Comparison of ENCODE assay signal across 1 cellular context in genomic region chr17:67891481-67892119, GRCh38.
A peak's percentile ranks its signal among the peaks of the same experiment; 100 is the strongest.
TF ChIP-seq lines count a peak whose summit lies in the region.

No MANE protein-coding gene starts in this region.

TF ChIP-seq in IMR-90, 13 proteins besides CTCF, POLR2A, EP300 and RAD21 (continued from another document):
- TF ChIP-seq MAFK (IDR thresholded peaks at IDR 0.05; ENCODE audit: low read depth, low read length) (no peak), FOS (IDR thresholded peaks at IDR 0.05; ENCODE audit: low read depth, low read length) (0 out of 2 replicates have a peak, but pooled peaks have one; percentile 5), ELK1 (IDR thresholded peaks at IDR 0.05; ENCODE audit: borderline replicate concordance, low read depth, low read length) (no peak), CHD1 (IDR thresholded peaks at IDR 0.05; ENCODE audit: low read depth, low read length) (no peak)
- TF ChIP-seq, protein P1, sequence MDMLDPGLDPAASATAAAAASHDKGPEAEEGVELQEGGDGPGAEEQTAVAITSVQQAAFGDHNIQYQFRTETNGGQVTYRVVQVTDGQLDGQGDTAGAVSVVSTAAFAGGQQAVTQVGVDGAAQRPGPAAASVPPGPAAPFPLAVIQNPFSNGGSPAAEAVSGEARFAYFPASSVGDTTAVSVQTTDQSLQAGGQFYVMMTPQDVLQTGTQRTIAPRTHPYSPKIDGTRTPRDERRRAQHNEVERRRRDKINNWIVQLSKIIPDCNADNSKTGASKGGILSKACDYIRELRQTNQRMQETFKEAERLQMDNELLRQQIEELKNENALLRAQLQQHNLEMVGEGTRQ (IDR thresholded peaks at IDR 0.05; ENCODE audit: low read depth, low read length): no peak
